11 cellular contexts compared by ENCODE assay signal in genomic region chr11:126007263-126007662, GRCh38. TPM values are rescaled to one million over a fixed set of nuclear protein-coding genes. Genes with fewer than 3 reads are reported as not detected.
A peak's percentile ranks its signal among the peaks of the same experiment; 100 is the strongest.
DNase-seq lines count a peak whose midpoint lies in the region; ATAC-seq and TF ChIP-seq lines count a peak whose summit lies in the region.
"Had no signal": no experiment of that assay in that cellular context is flagged by ENCODE, and none has a peak within 500 bp of the region (broad histone marks: within the 10 kb centered on the region; RNA-seq: fewer than 3 reads in every experiment).

No MANE protein-coding gene starts in this region.

- H3K36me3 ChIP-seq in breast epithelium (no peaks in the 10 kb centered on the region), brain microvascular endothelial cell (replicated peaks) (no peaks in the 10 kb centered on the region)

- TF ChIP-seq POLR2A in breast epithelium (IDR thresholded peaks at IDR 0.05): no peak

- no TSS peak for BruUV-seq in MCF 10A (replicated peaks; lab: Mats Ljungman, UMichigan)

- peak overlapping the region; percentile 63 for H3K27ac Mint-ChIP-seq in MCF 10A (ENCODE audit: low read depth, unreplicated experiment)
- no peak overlapping the region for H3K27ac Mint-ChIP-seq in activated naive CD4-positive, alpha-beta T cell treated with anti-CD3 and anti-CD28 coated beads for 36 hours
- H3K27ac Mint-ChIP-seq in CD14-positive monocyte: peak overlapping the region in 1 of 7 donors; percentile 11
- H3K27ac Mint-ChIP-seq: stimulated activated effector memory CD8-positive, alpha-beta T cell treated with anti-CD3 and anti-CD28 coated beads, Interleukin-12 subunit alpha, Interleukin-12 subunit beta, amount 100 ng/mL, for 72 hours had no signal

- ATAC-seq in GM18517 (IDR thresholded peaks at IDR 0.05; ENCODE audit: unreplicated experiment): no peak
- ATAC-seq: stimulated activated effector memory CD8-positive, alpha-beta T cell treated with anti-CD3 and anti-CD28 coated beads, Interleukin-12 subunit alpha, Interleukin-12 subunit beta, amount 100 ng/mL, for 72 hours had no signal

- H3K4me1 Mint-ChIP-seq in MCF 10A (ENCODE audit: insufficient read depth, unreplicated experiment) (peaks cover 13% of the 10 kb centered on the region), CD14-positive monocyte (no peaks in the 10 kb centered on the region)
- no peaks in the 10 kb centered on the region for H3K4me1 Mint-ChIP-seq in activated naive CD4-positive, alpha-beta T cell treated with anti-CD3 and anti-CD28 coated beads for 36 hours (ENCODE audit: low read depth)

- CTCF ChIA-PET in MCF 10A (lab: Yijun Ruan, JAX): interaction anchor here (1.2 kb wide), 1 partner anchor 54 kb away, joined by 4 read pairs; no protein-coding TSS in a partner anchor
- CTCF ChIA-PET in activated naive CD4-positive, alpha-beta T cell treated with anti-CD3 and anti-CD28 coated beads for 36 hours (lab: Charles Lee): no interaction called here

- no peak for TF ChIP-seq CTCF in MCF 10A (IDR thresholded peaks at IDR 0.05; ENCODE audit: unreplicated experiment)
- TF ChIP-seq CTCF in breast epithelium (IDR thresholded peaks at IDR 0.05): no peak
- TF ChIP-seq CTCF in brain microvascular endothelial cell (IDR thresholded peaks at IDR 0.05; ENCODE audit: low read depth, low read length, missing control alignments): no peak
- TF ChIP-seq CTCF in CD14-positive monocyte (IDR thresholded peaks at IDR 0.05): no peak

- no peaks in the 10 kb centered on the region for H3K27me3 ChIP-seq in breast epithelium
- no peaks in the 10 kb centered on the region for H3K27me3 ChIP-seq in brain microvascular endothelial cell (replicated peaks)

- H3K4me3 Mint-ChIP-seq in MCF 10A (ENCODE audit: unreplicated experiment): peak overlapping the region; percentile 29
- H3K4me3 Mint-ChIP-seq in activated naive CD4-positive, alpha-beta T cell treated with anti-CD3 and anti-CD28 coated beads for 36 hours: no peak overlapping the region
- H3K4me3 Mint-ChIP-seq in CD14-positive monocyte: no peak overlapping the region
- H3K4me3 Mint-ChIP-seq: stimulated activated effector memory CD8-positive, alpha-beta T cell treated with anti-CD3 and anti-CD28 coated beads, Interleukin-12 subunit alpha, Interleukin-12 subunit beta, amount 100 ng/mL, for 72 hours had no signal

- in situ Hi-C loops in brain microvascular endothelial cell (cut with HindIII; ENCODE audit: low pct_ligation_motif_present, low sequenced_read_pairs): no loop called here

- H3K4me1 ChIP-seq in breast epithelium: no peaks in the 10 kb centered on the region

- DNase-seq in MCF 10A (ENCODE audit: unreplicated experiment) (peak; percentile 59), breast epithelium (ENCODE audit: low spot score in 2 of 2) (no peak), brain microvascular endothelial cell (peak; percentile 41), islet precursor cell (peak; percentile 78), NCI-H1436 (lab: John Stamatoyannopoulos, UW) (no peak), CD14-positive monocyte (ENCODE audit: low spot score) (no peak)
- no peak for DNase-seq in activated naive CD4-positive, alpha-beta T cell treated with anti-CD3 and anti-CD28 coated beads for 36 hours
- DNase-seq: MV-4-11 had no signal

- no peaks in the 10 kb centered on the region for H3K9me3 Mint-ChIP-seq in MCF 10A (ENCODE audit: unreplicated experiment)
- H3K9me3 Mint-ChIP-seq in activated naive CD4-positive, alpha-beta T cell treated with anti-CD3 and anti-CD28 coated beads for 36 hours: no peaks in the 10 kb centered on the region
- H3K9me3 Mint-ChIP-seq in CD14-positive monocyte: peaks cover 0 to 2% (median 0%) of the 10 kb centered on the region in 7 donors
- H3K9me3 Mint-ChIP-seq: stimulated activated effector memory CD8-positive, alpha-beta T cell treated with anti-CD3 and anti-CD28 coated beads, Interleukin-12 subunit alpha, Interleukin-12 subunit beta, amount 100 ng/mL, for 72 hours had no signal

- POLR2A ChIA-PET in MCF 10A (lab: Yijun Ruan, JAX): interaction anchor here (0.6 to 1.0 kb wide), 5 partner anchors 10 to 895 kb away, joined by 3 to 4 read pairs (median 3); partner anchors contain the start of genes CDON and TMEM218

- H3K27ac ChIP-seq in breast epithelium (no peak overlapping the region), brain microvascular endothelial cell (no peak overlapping the region)
- H3K27ac ChIP-seq: VCaP had no signal

- no peaks in the 10 kb centered on the region for H3K9me3 ChIP-seq in breast epithelium

- H3K36me3 Mint-ChIP-seq in MCF 10A (ENCODE audit: insufficient read depth, unreplicated experiment): peaks cover 10% of the 10 kb centered on the region
- peaks cover 3% of the 10 kb centered on the region for H3K36me3 Mint-ChIP-seq in activated naive CD4-positive, alpha-beta T cell treated with anti-CD3 and anti-CD28 coated beads for 36 hours (ENCODE audit: low read depth)
- no peaks in the 10 kb centered on the region for H3K36me3 Mint-ChIP-seq in CD14-positive monocyte
- H3K36me3 Mint-ChIP-seq: stimulated activated effector memory CD8-positive, alpha-beta T cell treated with anti-CD3 and anti-CD28 coated beads, Interleukin-12 subunit alpha, Interleukin-12 subunit beta, amount 100 ng/mL, for 72 hours had no signal

- H3K27me3 Mint-ChIP-seq in MCF 10A (ENCODE audit: insufficient read depth, unreplicated experiment) (no peaks in the 10 kb centered on the region), CD14-positive monocyte (ENCODE audit: low read depth in 3 of 3) (peaks cover 2 to 11% (median 6%) of the 10 kb centered on the region in 3 donors)
- no peaks in the 10 kb centered on the region for H3K27me3 Mint-ChIP-seq in activated naive CD4-positive, alpha-beta T cell treated with anti-CD3 and anti-CD28 coated beads for 36 hours (ENCODE audit: low read depth)

- no peak overlapping the region for H3K4me3 ChIP-seq in breast epithelium
- H3K4me3 ChIP-seq in brain microvascular endothelial cell (ENCODE audit: low read depth, low read length): no peak overlapping the region

- intact Hi-C loops in MCF 10A (cut with micrococcal nuclease) (no loop called here), breast epithelium (cut with DNase I; ENCODE audit: low total_unique reads) (no loop called here), CD14-positive monocyte (cut with micrococcal nuclease) (no loop called here)
- intact Hi-C loops in activated naive CD4-positive, alpha-beta T cell treated with anti-CD3 and anti-CD28 coated beads for 36 hours (cut with micrococcal nuclease): no loop called here

RNA-seq across cellular contexts. Expression of gene CDON, which starts 55.4 kb away (rescaled TPM):
- total RNA-seq in MCF 10A (2022) (0.91 and 0.96 TPM in 2 replicates), breast epithelium (10 to 100 TPM; 14.9 to 29.3 (median 26.5) TPM)
- total RNA-seq in activated naive CD4-positive, alpha-beta T cell treated with anti-CD3 and anti-CD28 coated beads for 36 hours: 1 to 10 TPM; 2.6 to 3.5 TPM
- not detected for polyA plus RNA-seq in CD14-positive monocyte

Comparison
In these comparisons a context has a peak if more than half of its experiments do, and no peak if none do; other contexts are left out.
1. DNase-seq: peak in MCF 10A (single experiment), brain microvascular endothelial cell (single experiment) and islet precursor cell (single experiment); none in breast epithelium (0 of 2), activated naive CD4-positive, alpha-beta T cell treated with anti-CD3 and anti-CD28 coated beads for 36 hours (single experiment), NCI-H1436 (single experiment) and CD14-positive monocyte (single experiment).